Comparison of ENCODE assay signal across 8 cellular contexts in the genomic region with DNA sequence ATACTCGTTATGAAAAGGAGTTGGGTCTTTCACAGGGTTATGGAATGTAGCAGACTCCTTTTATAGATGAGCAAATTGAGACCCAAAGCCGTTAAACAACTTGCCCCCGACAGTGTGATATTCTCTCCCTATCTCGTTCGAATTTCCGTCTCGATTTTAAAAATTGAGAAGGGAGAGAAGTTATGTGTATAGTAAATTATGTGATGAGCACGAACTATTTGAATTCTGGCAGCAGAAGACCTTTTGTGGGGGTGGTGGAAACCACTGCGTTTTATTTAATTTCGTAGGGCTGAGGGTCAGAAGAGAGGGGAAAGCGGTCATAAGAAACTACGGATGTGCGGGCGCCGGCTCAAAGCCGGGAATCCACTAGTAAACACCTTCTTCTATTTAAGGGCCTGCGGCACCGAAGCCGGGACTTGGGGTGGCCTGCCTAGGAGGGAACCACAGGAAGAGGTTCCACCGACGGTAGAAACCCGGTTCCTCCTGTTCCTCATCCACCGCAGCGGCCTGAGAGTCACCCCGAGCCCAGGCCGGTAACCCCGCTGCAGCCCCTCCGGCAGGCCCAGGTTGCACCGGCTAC. TPM values are rescaled to one million over a fixed set of nuclear protein-coding genes. Genes with fewer than 3 reads are reported as not detected.
DNase-seq lines count a peak whose midpoint lies in the region; ATAC-seq and TF ChIP-seq lines count a peak whose summit lies in the region.

No MANE protein-coding gene starts in this region.

- peaks cover 22% of the 10 kb centered on the region for H4K20me1 ChIP-seq in DOHH2 (ENCODE audit: control insufficient read depth, insufficient read depth, low read depth, low read length)

- ATAC-seq in GM19463 (IDR thresholded peaks at IDR 0.05; ENCODE audit: unreplicated experiment) (peak; percentile 16), heart right ventricle (no peak), GM21367 (IDR thresholded peaks at IDR 0.05; ENCODE audit: unreplicated experiment) (no peak), GM19324 (IDR thresholded peaks at IDR 0.05; ENCODE audit: low FRiP score, unreplicated experiment) (no peak)
- peak; percentile 2 for ATAC-seq in activated T-cell treated with anti-CD3 and anti-CD28 coated beads, Interleukin-2, amount 50 U/mL, for 72 hours (replicated peaks in 1 of 2)

- H3K9me3 Mint-ChIP-seq in activated T-cell treated with anti-CD3 and anti-CD28 coated beads, Interleukin-2, amount 50 U/mL, for 72 hours = no peaks in the 10 kb centered on the region

- peak overlapping the region; percentile 98 for H3K27ac Mint-ChIP-seq in activated T-cell treated with anti-CD3 and anti-CD28 coated beads, Interleukin-2, amount 50 U/mL, for 72 hours

- WGBS in heart right ventricle, 2 donors = 7 to 8% methylated on average over 23 to 29 of the region's 29 CpGs

- H3K36me3 ChIP-seq in DOHH2 (ENCODE audit: control insufficient read depth, low read length) = peaks cover 34% of the 10 kb centered on the region
- H3K36me3 ChIP-seq in heart right ventricle = peaks cover 0 to 4% (median 0%) of the 10 kb centered on the region in 9 donors
- H3K36me3 ChIP-seq in rectal smooth muscle tissue (ENCODE audit: control insufficient read depth, insufficient read depth, low read length) = no peaks in the 10 kb centered on the region

- H3K27me3 Mint-ChIP-seq in activated T-cell treated with anti-CD3 and anti-CD28 coated beads, Interleukin-2, amount 50 U/mL, for 72 hours (ENCODE audit: low read depth) = no peaks in the 10 kb centered on the region

- no peaks in the 10 kb centered on the region for H3K9me3 ChIP-seq in DOHH2 (ENCODE audit: control insufficient read depth, insufficient read depth, low read length)
- no peaks in the 10 kb centered on the region for H3K9me3 ChIP-seq in heart right ventricle

- peaks cover 13% of the 10 kb centered on the region for H3F3A ChIP-seq in DOHH2 (ENCODE audit: control insufficient read depth, insufficient read depth)

- peak overlapping the region; percentile 96 for H3K4me3 ChIP-seq in DOHH2 (ENCODE audit: low read length)
- H3K4me3 ChIP-seq in heart right ventricle = peak overlapping the region; percentile 77 to 99 (median 92)
- H3K4me3 ChIP-seq in rectal smooth muscle tissue (ENCODE audit: low read length) = peak overlapping the region; percentile 92

- H3K27me3 ChIP-seq in DOHH2 (ENCODE audit: control insufficient read depth, low read length) (no peaks in the 10 kb centered on the region), heart right ventricle (no peaks in the 10 kb centered on the region), rectal smooth muscle tissue (ENCODE audit: control insufficient read depth, insufficient read depth, low read length) (no peaks in the 10 kb centered on the region)

- H3K27ac ChIP-seq in DOHH2 (ENCODE audit: low read depth, low read length) (peak overlapping the region; percentile 98), heart right ventricle (peak overlapping the region; percentile 98 to 100 (median 100)), rectal smooth muscle tissue (ENCODE audit: low read depth, low read length) (peak overlapping the region; percentile 99)

- intact Hi-C loops in heart right ventricle (cut with DNase I) = loop anchor here in 5 of 10 donors (5.0 to 10.0 kb wide), 5 partner anchors 58 to 248 kb away; partner anchors contain the start of genes NYX (in 2 of the 5) and USP9X (in 2 of the 5)

- H3K4me1 ChIP-seq in DOHH2 (ENCODE audit: control insufficient read depth, low read length) (peaks cover 48% of the 10 kb centered on the region), heart right ventricle (peaks cover 0 to 48% (median 14%) of the 10 kb centered on the region in 9 donors), rectal smooth muscle tissue (ENCODE audit: control insufficient read depth, insufficient read depth, low read length) (peaks cover 2% of the 10 kb centered on the region)

- TF ChIP-seq CTCF in DOHH2 (IDR thresholded peaks at IDR 0.05; ENCODE audit: low read depth, low read length, poor library complexity, severe bottlenecking) (no peak), heart right ventricle (IDR thresholded peaks at IDR 0.05) (no peak)

- H3K9me2 ChIP-seq in DOHH2 (replicated peaks; ENCODE audit: control insufficient read depth, low read length) = no peaks in the 10 kb centered on the region

- peaks cover 12 to 34% of the 10 kb centered on the region in 2 donors for H3K36me3 Mint-ChIP-seq in activated T-cell treated with anti-CD3 and anti-CD28 coated beads, Interleukin-2, amount 50 U/mL, for 72 hours (ENCODE audit: insufficient read depth in 2 of 2)

- peak overlapping the region; percentile 94 to 95 for H3K4me3 Mint-ChIP-seq in activated T-cell treated with anti-CD3 and anti-CD28 coated beads, Interleukin-2, amount 50 U/mL, for 72 hours

- H3K4me1 Mint-ChIP-seq in activated T-cell treated with anti-CD3 and anti-CD28 coated beads, Interleukin-2, amount 50 U/mL, for 72 hours (ENCODE audit: low read depth) = peaks cover 66% of the 10 kb centered on the region

- H3K4me2 ChIP-seq in DOHH2 (ENCODE audit: low read length) = peak overlapping the region; percentile 97

- DNase-seq in HPDE6-E6E7 (ENCODE audit: extremely low spot score) (peak; percentile 22), heart right ventricle (peak in 1 of 2 donors; percentile 17)
- peak in 1 of 2 donors; percentile 62 for DNase-seq in activated T-cell treated with anti-CD3 and anti-CD28 coated beads, Interleukin-2, amount 50 U/mL, for 72 hours

- peaks cover 51% of the 10 kb centered on the region for H3K79me2 ChIP-seq in DOHH2 (ENCODE audit: control insufficient read depth, low read length)

- peak overlapping the region; percentile 97 for H3K9ac ChIP-seq in rectal smooth muscle tissue (ENCODE audit: low read length)

RNA-seq across cellular contexts. Expression of gene DDX3X, which starts 1.5 kb away (rescaled TPM):
- total RNA-seq in activated T-cell treated with anti-CD3 and anti-CD28 coated beads, Interleukin-2, amount 50 U/mL, for 72 hours = 100 to 1,000 TPM; 251 to 419 TPM
- 100 to 1,000 TPM; 143 to 247 (median 162) TPM for total RNA-seq in heart right ventricle
- 10 to 100 TPM; 36.8 to 44.0 TPM for polyA plus RNA-seq in heart right ventricle

Comparison
In these comparisons a context has a peak if more than half of its experiments do, and no peak if none do; other contexts are left out.
1. ATAC-seq: peak in GM19463 (single experiment) and activated T-cell treated with anti-CD3 and anti-CD28 coated beads, Interleukin-2, amount 50 U/mL, for 72 hours (2 of 2); none in heart right ventricle (0 of 8), GM21367 (single experiment) and GM19324 (single experiment).
2. Peak in every context shown above with its lines, with median percentiles within 50 percentile points of each other: H3K27ac ChIP-seq and H3K4me3 ChIP-seq.